Comparison of ENCODE assay signal across 1 cellular context in genomic region chr12:124938066-124938465, GRCh38.
TF ChIP-seq lines count a peak whose summit lies in the region.

No MANE protein-coding gene starts in this region.

TF ChIP-seq in neural cell, 6 proteins besides CTCF, POLR2A, EP300 and RAD21 (continued from another document):
- no peak for TF ChIP-seq SMC3 (conservative IDR thresholded peaks at IDR 0.05; ENCODE audit: poor library complexity)
TF ChIP-seq in neural cell: peak in this region for 0.
